In the genomic region with DNA sequence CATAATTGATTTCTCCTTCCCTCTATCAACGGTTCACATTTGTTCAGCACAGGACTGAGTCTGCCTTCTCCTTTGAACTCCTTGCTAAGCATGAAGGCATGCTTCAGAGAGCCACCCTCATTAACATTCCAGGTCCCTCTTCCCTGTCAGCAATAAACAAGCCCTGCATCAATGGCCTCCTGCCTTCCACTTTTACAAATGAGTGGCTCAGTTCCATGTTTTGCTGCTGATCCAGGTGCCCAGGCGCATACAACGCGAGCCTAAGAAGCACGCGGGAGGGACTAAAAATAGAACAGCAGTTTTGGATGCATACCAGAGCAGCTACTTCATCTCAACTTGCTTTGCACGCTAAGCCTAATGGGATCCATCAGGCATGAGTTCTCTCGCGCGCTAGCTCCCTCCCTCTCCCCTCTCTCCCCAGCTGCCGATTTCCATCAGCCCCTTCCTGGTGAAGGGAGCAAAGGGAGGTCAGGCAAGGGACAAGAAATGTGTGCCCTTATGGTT, we compare ENCODE assay signal across 9 cellular contexts. TPM values are rescaled to one million over a fixed set of nuclear protein-coding genes. Genes with fewer than 3 reads are reported as not detected.
DNase-seq lines count a peak whose midpoint lies in the region; ATAC-seq and TF ChIP-seq lines count a peak whose summit lies in the region.
"Had no signal": no experiment of that assay in that cellular context is flagged by ENCODE, and none has a peak within 500 bp of the region (broad histone marks: within the 10 kb centered on the region; RNA-seq: fewer than 3 reads in every experiment).

No MANE protein-coding gene starts in this region.

- H3K36me3 Mint-ChIP-seq in CD4-positive, alpha-beta T cell (ENCODE audit: low read depth): peaks cover 5% of the 10 kb centered on the region
- no peaks in the 10 kb centered on the region for H3K36me3 Mint-ChIP-seq in endothelial cell (ENCODE audit: low read depth, unreplicated experiment)

- POLR2A ChIA-PET in CD4-positive, alpha-beta T cell (lab: Charles Lee): no interaction called here

- no peak overlapping the region for H3K4me3 Mint-ChIP-seq in CD4-positive, alpha-beta T cell
- no peak overlapping the region for H3K4me3 Mint-ChIP-seq in endothelial cell (ENCODE audit: unreplicated experiment)
- H3K4me3 Mint-ChIP-seq: T-helper 1 cell treated with Interleukin-12 subunit alpha and Interleukin-12 subunit beta and Interleukin-4 antibody, amounts not matched to agents 30 μg/mL and 1 μg/mL, for 36 hours had no signal

- no peaks in the 10 kb centered on the region for H3K9me3 Mint-ChIP-seq in CD4-positive, alpha-beta T cell
- H3K9me3 Mint-ChIP-seq in endothelial cell (ENCODE audit: unreplicated experiment): no peaks in the 10 kb centered on the region
- H3K9me3 Mint-ChIP-seq: T-helper 1 cell treated with Interleukin-12 subunit alpha and Interleukin-12 subunit beta and Interleukin-4 antibody, amounts not matched to agents 30 μg/mL and 1 μg/mL, for 36 hours had no signal

- H3K27me3 Mint-ChIP-seq in CD4-positive, alpha-beta T cell: no peaks in the 10 kb centered on the region
- peaks cover 2% of the 10 kb centered on the region for H3K27me3 Mint-ChIP-seq in endothelial cell (ENCODE audit: unreplicated experiment)

- H3K4me1 ChIP-seq in SJCRH30: peaks cover 49% of the 10 kb centered on the region

- peaks cover 5% of the 10 kb centered on the region for H3K4me1 Mint-ChIP-seq in CD4-positive, alpha-beta T cell (ENCODE audit: low read depth)
- H3K4me1 Mint-ChIP-seq in endothelial cell (ENCODE audit: unreplicated experiment): peaks cover 17% of the 10 kb centered on the region

- H3K9me3 ChIP-seq in SJCRH30 (replicated peaks): no peaks in the 10 kb centered on the region
- no peaks in the 10 kb centered on the region for H3K9me3 ChIP-seq in CD4-positive, alpha-beta T cell (ENCODE audit: control insufficient read depth, low read length)

- DNase-seq in HS-5 (ENCODE audit: low read depth) (peak; percentile 61), SJCRH30 (peak; percentile 99), fibroblast of villous mesenchyme (ENCODE audit: low read depth) (peak; percentile 94), non-pigmented ciliary epithelial cell (ENCODE audit: low read depth) (peak; percentile 81), endothelial cell (ENCODE audit: low spot score) (no peak)
- no peak for DNase-seq in CD4-positive, alpha-beta T cell

- no peaks in the 10 kb centered on the region for H3K36me3 ChIP-seq in SJCRH30

- no peak overlapping the region for H3K27ac Mint-ChIP-seq in CD4-positive, alpha-beta T cell
- no peak overlapping the region for H3K27ac Mint-ChIP-seq in endothelial cell (ENCODE audit: unreplicated experiment)
- H3K27ac Mint-ChIP-seq: T-helper 1 cell treated with Interleukin-12 subunit alpha and Interleukin-12 subunit beta and Interleukin-4 antibody, amounts not matched to agents 30 μg/mL and 1 μg/mL, for 36 hours had no signal

- peak overlapping the region; percentile 84 for H3K27ac ChIP-seq in SJCRH30
- H3K27ac ChIP-seq in CD4-positive, alpha-beta T cell (ENCODE audit: low read depth, low read length): no peak overlapping the region

- H3K4me3 ChIP-seq in SJCRH30 (peak overlapping the region; percentile 37), fibroblast of villous mesenchyme (ENCODE audit: low read depth, low read length) (no peak overlapping the region)

- intact Hi-C loops in CD4-positive, alpha-beta T cell (cut with DNase I, micrococcal nuclease): no loop called here

- CTCF ChIA-PET in CD4-positive, alpha-beta T cell (lab: Charles Lee): no interaction called here

- no peak for TF ChIP-seq CTCF in fibroblast of villous mesenchyme (IDR thresholded peaks at IDR 0.05; ENCODE audit: insufficient read depth, low read depth, low read length)
- TF ChIP-seq CTCF in CD4-positive, alpha-beta T cell (IDR thresholded peaks at IDR 0.05): no peak
- TF ChIP-seq CTCF in endothelial cell (IDR thresholded peaks at IDR 0.05; ENCODE audit: unreplicated experiment): no peak

- H3K27me3 ChIP-seq in SJCRH30: no peaks in the 10 kb centered on the region
- H3K27me3 ChIP-seq in CD4-positive, alpha-beta T cell (ENCODE audit: control insufficient read depth, insufficient read depth, low read length): no peaks in the 10 kb centered on the region

- ATAC-seq in HG02610 (IDR thresholded peaks at IDR 0.05; ENCODE audit: unreplicated experiment) (no peak), GM19467 (IDR thresholded peaks at IDR 0.05; ENCODE audit: unreplicated experiment) (no peak)
- ATAC-seq in CD4-positive, alpha-beta T cell (ENCODE audit: poor library complexity): no peak

RNA-seq across cellular contexts. Expression of gene TRAF3IP2, which starts 53.4 kb away (rescaled TPM):
- total RNA-seq in SJCRH30 (2014; rRNA removed; shearing (Covaris generic)): 41.2 and 43.6 TPM in 2 replicates
- total RNA-seq in fibroblast of villous mesenchyme (20.6 and 21.2 TPM in 2 replicates), endothelial cell (ENCODE audit: unreplicated experiment) (70.0 TPM)
- 10 to 100 TPM; 23.6 to 24.8 TPM for total RNA-seq in CD4-positive, alpha-beta T cell

Comparison
In these comparisons a context has a peak if more than half of its experiments do, and no peak if none do; other contexts are left out.
1. DNase-seq: peak in HS-5 (single experiment), SJCRH30 (2 of 2), fibroblast of villous mesenchyme (single experiment) and non-pigmented ciliary epithelial cell (single experiment); none in CD4-positive, alpha-beta T cell (0 of 10) and endothelial cell (single experiment).